ENCODE assay signal across 9 cellular contexts in the genomic region with DNA sequence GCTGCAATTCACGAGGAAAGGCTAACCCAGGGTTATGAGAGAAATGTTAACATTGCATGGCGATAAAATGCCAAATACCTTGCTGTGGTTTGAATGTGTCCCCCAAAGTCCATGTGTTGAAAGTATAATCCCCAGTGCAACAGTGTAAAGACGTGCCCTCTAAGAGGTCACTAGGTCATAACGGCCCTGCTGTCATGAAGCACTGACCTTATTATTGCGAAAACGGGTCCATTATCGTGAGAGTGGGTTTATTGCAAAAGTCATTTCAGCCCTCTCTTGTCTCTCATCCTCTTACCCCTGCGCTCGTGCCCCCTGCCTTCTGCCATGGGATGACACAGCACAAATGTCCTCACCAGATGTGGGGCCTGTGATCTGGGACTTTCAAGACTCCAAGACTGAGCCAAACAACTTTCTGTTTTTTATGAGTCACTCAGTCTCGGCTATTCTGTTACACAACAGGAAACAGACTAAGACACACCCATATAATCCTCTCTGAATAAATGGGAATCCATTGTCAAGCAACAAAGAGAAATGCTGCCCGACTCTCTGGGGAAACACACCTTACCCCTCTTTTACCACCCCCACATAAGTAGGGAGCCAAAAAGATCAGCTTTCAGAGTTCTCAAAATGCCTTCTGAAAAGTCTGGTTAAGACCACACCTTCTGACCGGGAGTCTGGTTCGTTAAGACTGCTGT.
DNase-seq lines count a peak whose midpoint lies in the region; ATAC-seq and TF ChIP-seq lines count a peak whose summit lies in the region.
"Had no signal": no experiment of that assay in that cellular context is flagged by ENCODE, and none has a peak within 500 bp of the region (broad histone marks: within the 10 kb centered on the region; RNA-seq: fewer than 3 reads in every experiment).

No MANE protein-coding gene starts in this region.

- DNase-seq in NCI-H69 (lab: John Stamatoyannopoulos, UW) (peak; percentile 63), activated T-cell treated with anti-CD3 and anti-CD28 coated beads for 48 hours (ENCODE audit: low read depth) (peak; percentile 48), fibroblast of lung (ENCODE audit: low read depth in 2 of 2) (peak; percentile 68 to 91), HEK293T (ENCODE audit: extremely low spot score) (no peak), cortex of kidney (lab: John Stamatoyannopoulos, UW) (no peak), NCI-H524 treated with DMSO at 0.1 percent for 48 hours (lab: John Stamatoyannopoulos, UW) (no peak)

- H3K36me3 ChIP-seq in fibroblast of lung (ENCODE audit: control insufficient read depth, insufficient read depth, low read length) (no peaks in the 10 kb centered on the region), rectal smooth muscle tissue (ENCODE audit: control insufficient read depth, insufficient read depth, low read length) (no peaks in the 10 kb centered on the region)

- H3K27ac ChIP-seq in fibroblast of lung (ENCODE audit: insufficient read depth, low read length): peak overlapping the region; percentile 52
- peak overlapping the region; percentile 40 for H3K27ac ChIP-seq in rectal smooth muscle tissue (ENCODE audit: low read depth, low read length)

- TF ChIP-seq CTCF in fibroblast of lung (conservative IDR thresholded peaks at IDR 0.05 in 1 of 2, IDR thresholded peaks at IDR 0.05 in 1 of 2; ENCODE audit: low read depth in 1 of 2, low read length in 2 of 2): no peak

- H3K9ac ChIP-seq in fibroblast of lung (ENCODE audit: insufficient read depth, low read length) (no peak overlapping the region), rectal smooth muscle tissue (ENCODE audit: low read length) (peak overlapping the region; percentile 1)

- H2AFZ ChIP-seq in fibroblast of lung (ENCODE audit: low read length): peak overlapping the region; percentile 57

- H3K4me3 ChIP-seq in fibroblast of lung (replicated peaks in 1 of 4; ENCODE audit: control extremely low read depth in 1 of 4, insufficient read depth in 1 of 4, low read depth in 3 of 4, low read length in 4 of 4) (no peak overlapping the region), rectal smooth muscle tissue (ENCODE audit: low read length) (peak overlapping the region; percentile 43)

- peaks cover 8% of the 10 kb centered on the region for H3K4me1 ChIP-seq in fibroblast of lung (ENCODE audit: control insufficient read depth, extremely low read depth, insufficient read depth, low read length)
- H3K4me1 ChIP-seq in rectal smooth muscle tissue (ENCODE audit: control insufficient read depth, insufficient read depth, low read length): peaks cover 3% of the 10 kb centered on the region

- peak; percentile 70 for ATAC-seq in GM18508 (IDR thresholded peaks at IDR 0.05; ENCODE audit: insufficient read depth, unreplicated experiment)
- ATAC-seq: Panc1 had no signal

- peak overlapping the region; percentile 7 for H3K4me2 ChIP-seq in fibroblast of lung (ENCODE audit: extremely low read depth, insufficient read depth, low read length)

- CTCF ChIA-PET in HEK293T (lab: Yijun Ruan, JAX): no interaction called here

- no peaks in the 10 kb centered on the region for H3K27me3 ChIP-seq in fibroblast of lung (ENCODE audit: control insufficient read depth, insufficient read depth, low read length)
- no peaks in the 10 kb centered on the region for H3K27me3 ChIP-seq in rectal smooth muscle tissue (ENCODE audit: control insufficient read depth, insufficient read depth, low read length)

- no peaks in the 10 kb centered on the region for H4K20me1 ChIP-seq in fibroblast of lung (ENCODE audit: control insufficient read depth, extremely low read depth, insufficient read depth, low read length)

- no peaks in the 10 kb centered on the region for H3K79me2 ChIP-seq in fibroblast of lung (ENCODE audit: control insufficient read depth, insufficient read depth, low read length)

- POLR2A ChIA-PET in HEK293T (lab: Yijun Ruan, JAX): no interaction called here

- no peaks in the 10 kb centered on the region for H3K9me3 ChIP-seq in fibroblast of lung (ENCODE audit: control insufficient read depth, insufficient read depth, low read depth, low read length)

TF ChIP-seq in HEK293T, 16 proteins besides CTCF, POLR2A, EP300 and RAD21:
- TF ChIP-seq ARNT (IDR thresholded peaks at IDR 0.05): no peak
- TF ChIP-seq, protein P1, sequence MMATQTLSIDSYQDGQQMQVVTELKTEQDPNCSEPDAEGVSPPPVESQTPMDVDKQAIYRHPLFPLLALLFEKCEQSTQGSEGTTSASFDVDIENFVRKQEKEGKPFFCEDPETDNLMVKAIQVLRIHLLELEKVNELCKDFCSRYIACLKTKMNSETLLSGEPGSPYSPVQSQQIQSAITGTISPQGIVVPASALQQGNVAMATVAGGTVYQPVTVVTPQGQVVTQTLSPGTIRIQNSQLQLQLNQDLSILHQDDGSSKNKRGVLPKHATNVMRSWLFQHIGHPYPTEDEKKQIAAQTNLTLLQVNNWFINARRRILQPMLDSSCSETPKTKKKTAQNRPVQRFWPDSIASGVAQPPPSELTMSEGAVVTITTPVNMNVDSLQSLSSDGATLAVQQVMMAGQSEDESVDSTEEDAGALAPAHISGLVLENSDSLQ (IDR thresholded peaks at IDR 0.05): no peak
- no peak for TF ChIP-seq FOXM1 (IDR thresholded peaks at IDR 0.05; ENCODE audit: borderline replicate concordance)
- TF ChIP-seq FOXK2 (IDR thresholded peaks at IDR 0.05): no peak
- TF ChIP-seq TARDBP (IDR thresholded peaks at IDR 0.05): no peak
- no peak for TF ChIP-seq L3MBTL2 (conservative IDR thresholded peaks at IDR 0.05)
- no peak for TF ChIP-seq SUZ12 (IDR thresholded peaks at IDR 0.05)
- no peak for TF ChIP-seq ZNF384 (IDR thresholded peaks at IDR 0.05)
- no peak for TF ChIP-seq FOXA1 (IDR thresholded peaks at IDR 0.05)
- TF ChIP-seq BHLHE40 (IDR thresholded peaks at IDR 0.05; ENCODE audit: borderline replicate concordance): no peak
- TF ChIP-seq ELF4 (IDR thresholded peaks at IDR 0.05): no peak
- no peak for TF ChIP-seq NFRKB (IDR thresholded peaks at IDR 0.05)
- TF ChIP-seq LEF1 (IDR thresholded peaks at IDR 0.05; ENCODE audit: borderline replicate concordance): no peak
- no peak for TF ChIP-seq CTBP1 (IDR thresholded peaks at IDR 0.05; ENCODE audit: borderline replicate concordance)
- no peak for TF ChIP-seq HDGF (IDR thresholded peaks at IDR 0.05; ENCODE audit: borderline replicate concordance)
- TF ChIP-seq SP1 (IDR thresholded peaks at IDR 0.05): no peak

Comparison
In these comparisons a context has a peak if more than half of its experiments do, and no peak if none do; other contexts are left out.
1. DNase-seq: peak in NCI-H69 (single experiment), activated T-cell treated with anti-CD3 and anti-CD28 coated beads for 48 hours (single experiment) and fibroblast of lung (2 of 2); none in HEK293T (single experiment), cortex of kidney (single experiment) and NCI-H524 treated with DMSO at 0.1 percent for 48 hours (single experiment).